ENCODE assay signal across 15 cellular contexts in genomic region chr16:6957676-6958075, GRCh38.
"Had no signal": no experiment of that assay in that cellular context is flagged by ENCODE, and none has a peak within 500 bp of the region (broad histone marks: within the 10 kb centered on the region; RNA-seq: fewer than 3 reads in every experiment).

No MANE protein-coding gene starts in this region.

- DNase-seq: activated CD4-positive, alpha-beta T cell treated with anti-CD3 and anti-CD28 coated beads, Interleukin-2, amount 50 U/mL, for 4 hours; activated gamma-delta T cell; adrenal gland; erythroblast; foreskin melanocyte; head of caudate nucleus; kidney glomerular epithelial cell; mesenchymal stem cell; naive thymus-derived CD4-positive, alpha-beta T cell; pancreas; right lobe of liver; small intestine; stimulated activated CD4-positive, alpha-beta T cell treated with anti-CD3 and anti-CD28 coated beads, Interleukin-15, amount 100 ng/mL, for 24 hours; stimulated activated CD4-positive, alpha-beta T cell treated with anti-CD3 and anti-CD28 coated beads, Interleukin-2, amount 100 ng/mL, for 48 hours had no signal

- ATAC-seq: activated naive CD4-positive, alpha-beta T cell treated with anti-CD3 and anti-CD28 coated beads, Interleukin-2, amount 50 U/mL, for 72 hours; naive thymus-derived CD4-positive, alpha-beta T cell; pancreas; right lobe of liver had no signal
